Comparison of ENCODE assay signal across 8 cellular contexts in the genomic region with DNA sequence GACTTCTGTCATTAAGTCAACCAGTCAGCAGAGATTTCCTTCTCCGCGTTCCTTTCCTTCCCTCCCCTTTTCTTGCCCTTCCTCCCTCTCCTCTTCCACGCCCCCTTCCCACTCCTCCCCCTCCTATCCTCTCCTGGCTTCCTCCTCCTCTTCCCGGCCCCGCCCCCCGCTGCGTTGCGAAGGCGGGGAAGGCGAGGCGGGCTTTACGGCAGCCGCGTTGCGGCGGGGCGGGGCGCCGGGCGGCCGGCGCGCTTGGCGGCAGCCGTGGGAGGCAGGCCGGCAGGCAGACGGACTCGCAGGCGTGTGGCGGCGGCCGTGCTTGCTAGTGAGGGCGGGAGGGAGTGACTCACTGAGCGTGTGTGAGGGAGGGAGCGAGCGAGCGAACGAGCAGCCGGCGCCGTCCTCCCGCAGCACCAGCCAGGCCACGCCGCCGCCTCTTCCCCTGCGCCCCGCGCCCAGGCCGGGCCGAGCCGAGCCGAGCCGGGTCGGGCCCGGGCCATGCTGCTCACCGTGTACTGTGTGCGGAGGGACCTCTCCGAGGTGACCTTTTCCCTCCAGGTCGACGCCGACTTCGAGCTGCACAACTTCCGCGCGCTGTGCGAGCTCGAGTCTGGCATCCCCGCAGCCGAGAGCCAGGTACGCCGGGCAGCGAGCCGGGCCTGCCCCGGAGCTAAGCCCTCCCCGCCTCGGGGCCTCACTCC. TPM values are rescaled to one million over a fixed set of nuclear protein-coding genes. Genes with fewer than 3 reads are reported as not detected.
A peak's percentile ranks its signal among the peaks of the same experiment; 100 is the strongest.
DNase-seq lines count a peak whose midpoint lies in the region; ATAC-seq and TF ChIP-seq lines count a peak whose summit lies in the region.

DDI2 (plus strand) TSS at position 286 of the 701 bp plus-strand sequence; CDS start at position 499, 213 bp downstream.

- TF ChIP-seq CTCF in liver (IDR thresholded peaks at IDR 0.05; ENCODE audit: low read depth, low read length, missing input control), result no peak

- H3K27me3 ChIP-seq in BLaER1 (no peaks in the 10 kb centered on the region), liver (ENCODE audit: control insufficient read depth in 4 of 4, insufficient read depth in 4 of 4, low read length in 3 of 4) (no peaks in the 10 kb centered on the region)

- ATAC-seq in GM19372 (IDR thresholded peaks at IDR 0.05; ENCODE audit: low read depth, unreplicated experiment) (peak; percentile 69), HG03565 (IDR thresholded peaks at IDR 0.05; ENCODE audit: unreplicated experiment) (peak; percentile 66)

- H3K4me1 ChIP-seq in BLaER1 (peaks cover 36% of the 10 kb centered on the region), liver (ENCODE audit: control insufficient read depth in 4 of 4, insufficient read depth in 4 of 4, low read length in 3 of 4) (peaks cover 8 to 49% (median 36%) of the 10 kb centered on the region in 4 donors)

- H3K4me2 ChIP-seq in BLaER1, result peak within 1 kb of the TSS; percentile 77

- peak in 1 of 2 donors; percentile 23 for TF ChIP-seq RAD21 in liver (IDR thresholded peaks at IDR 0.05)

- peak; percentile 84 for DNase-seq in NCI-H774 (lab: John Stamatoyannopoulos, UW)
- DNase-seq in activated CD4-positive, alpha-beta T cell treated with anti-CD3 and anti-CD28 coated beads, Interleukin-2, amount 50 U/mL, for 48 hours, result peak; percentile 93 to 95
- DNase-seq in dermis blood vessel endothelial cell, result peak; percentile 97
- peak; percentile 94 for DNase-seq in stimulated activated CD4-positive, alpha-beta T cell treated with anti-CD3 and anti-CD28 coated beads, Interleukin-4, amount 100 ng/mL, for 1 hour

- H3K9me3 ChIP-seq in BLaER1 (no peaks in the 10 kb centered on the region), liver (ENCODE audit: control insufficient read depth in 4 of 4, low read length in 3 of 4) (no peaks in the 10 kb centered on the region)

- H3K9ac ChIP-seq in BLaER1, result peak within 1 kb of the TSS; percentile 94
- H3K9ac ChIP-seq in liver (ENCODE audit: low read depth in 1 of 2, low read length in 2 of 2), result peak within 1 kb of the TSS; percentile 86 to 97

- under 1% methylated on average over 76 of the region's 76 CpGs for WGBS in liver

- H3K4me3 ChIP-seq in BLaER1 (peak within 1 kb of the TSS; percentile 97), liver (ENCODE audit: low read depth in 1 of 3, low read length in 3 of 3) (peak within 1 kb of the TSS; percentile 85 to 94 (median 88))

- H3K27ac ChIP-seq in BLaER1 (peak within 1 kb of the TSS; percentile 91), liver (ENCODE audit: low read depth in 1 of 2, low read length in 2 of 2) (peak within 1 kb of the TSS; percentile 97 to 99)

- peaks cover 28% of the 10 kb centered on the region for H4K20me1 ChIP-seq in BLaER1

- H3K36me3 ChIP-seq in BLaER1 (no peaks in the 10 kb centered on the region), liver (ENCODE audit: control insufficient read depth in 4 of 4, insufficient read depth in 3 of 4, low read depth in 1 of 4, low read length in 3 of 4) (no peaks in the 10 kb centered on the region)

TF ChIP-seq in liver, 16 proteins besides CTCF, POLR2A, EP300 and RAD21:
- TF ChIP-seq, protein P1, sequence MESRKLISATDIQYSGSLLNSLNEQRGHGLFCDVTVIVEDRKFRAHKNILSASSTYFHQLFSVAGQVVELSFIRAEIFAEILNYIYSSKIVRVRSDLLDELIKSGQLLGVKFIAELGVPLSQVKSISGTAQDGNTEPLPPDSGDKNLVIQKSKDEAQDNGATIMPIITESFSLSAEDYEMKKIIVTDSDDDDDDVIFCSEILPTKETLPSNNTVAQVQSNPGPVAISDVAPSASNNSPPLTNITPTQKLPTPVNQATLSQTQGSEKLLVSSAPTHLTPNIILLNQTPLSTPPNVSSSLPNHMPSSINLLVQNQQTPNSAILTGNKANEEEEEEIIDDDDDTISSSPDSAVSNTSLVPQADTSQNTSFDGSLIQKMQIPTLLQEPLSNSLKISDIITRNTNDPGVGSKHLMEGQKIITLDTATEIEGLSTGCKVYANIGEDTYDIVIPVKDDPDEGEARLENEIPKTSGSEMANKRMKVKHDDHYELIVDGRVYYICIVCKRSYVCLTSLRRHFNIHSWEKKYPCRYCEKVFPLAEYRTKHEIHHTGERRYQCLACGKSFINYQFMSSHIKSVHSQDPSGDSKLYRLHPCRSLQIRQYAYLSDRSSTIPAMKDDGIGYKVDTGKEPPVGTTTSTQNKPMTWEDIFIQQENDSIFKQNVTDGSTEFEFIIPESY (IDR thresholded peaks at IDR 0.05), result no peak
- TF ChIP-seq, protein P2, sequence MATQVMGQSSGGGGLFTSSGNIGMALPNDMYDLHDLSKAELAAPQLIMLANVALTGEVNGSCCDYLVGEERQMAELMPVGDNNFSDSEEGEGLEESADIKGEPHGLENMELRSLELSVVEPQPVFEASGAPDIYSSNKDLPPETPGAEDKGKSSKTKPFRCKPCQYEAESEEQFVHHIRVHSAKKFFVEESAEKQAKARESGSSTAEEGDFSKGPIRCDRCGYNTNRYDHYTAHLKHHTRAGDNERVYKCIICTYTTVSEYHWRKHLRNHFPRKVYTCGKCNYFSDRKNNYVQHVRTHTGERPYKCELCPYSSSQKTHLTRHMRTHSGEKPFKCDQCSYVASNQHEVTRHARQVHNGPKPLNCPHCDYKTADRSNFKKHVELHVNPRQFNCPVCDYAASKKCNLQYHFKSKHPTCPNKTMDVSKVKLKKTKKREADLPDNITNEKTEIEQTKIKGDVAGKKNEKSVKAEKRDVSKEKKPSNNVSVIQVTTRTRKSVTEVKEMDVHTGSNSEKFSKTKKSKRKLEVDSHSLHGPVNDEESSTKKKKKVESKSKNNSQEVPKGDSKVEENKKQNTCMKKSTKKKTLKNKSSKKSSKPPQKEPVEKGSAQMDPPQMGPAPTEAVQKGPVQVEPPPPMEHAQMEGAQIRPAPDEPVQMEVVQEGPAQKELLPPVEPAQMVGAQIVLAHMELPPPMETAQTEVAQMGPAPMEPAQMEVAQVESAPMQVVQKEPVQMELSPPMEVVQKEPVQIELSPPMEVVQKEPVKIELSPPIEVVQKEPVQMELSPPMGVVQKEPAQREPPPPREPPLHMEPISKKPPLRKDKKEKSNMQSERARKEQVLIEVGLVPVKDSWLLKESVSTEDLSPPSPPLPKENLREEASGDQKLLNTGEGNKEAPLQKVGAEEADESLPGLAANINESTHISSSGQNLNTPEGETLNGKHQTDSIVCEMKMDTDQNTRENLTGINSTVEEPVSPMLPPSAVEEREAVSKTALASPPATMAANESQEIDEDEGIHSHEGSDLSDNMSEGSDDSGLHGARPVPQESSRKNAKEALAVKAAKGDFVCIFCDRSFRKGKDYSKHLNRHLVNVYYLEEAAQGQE (IDR thresholded peaks at IDR 0.05), result no peak
- TF ChIP-seq FOXA1 (IDR thresholded peaks at IDR 0.05) (no peak), EGR1 (IDR thresholded peaks at IDR 0.05; ENCODE audit: low read depth in 2 of 2) (peak in 1 of 2 donors; percentile 35), ATF3 (IDR thresholded peaks at IDR 0.05) (no peak), RXRA (IDR thresholded peaks at IDR 0.05) (peak in 1 of 2 donors; percentile 18), TAF1 (conservative IDR thresholded peaks at IDR 0.05) (no peak), NR2F2 (IDR thresholded peaks at IDR 0.05) (no peak), JUND (IDR thresholded peaks at IDR 0.05) (no peak), GABPA (IDR thresholded peaks at IDR 0.05 in 1 of 2, conservative IDR thresholded peaks at IDR 0.05 in 1 of 2) (peak in 1 of 2 donors; percentile 55), SP1 (IDR thresholded peaks at IDR 0.05) (peak; percentile 55), FOXA2 (IDR thresholded peaks at IDR 0.05) (no peak), YY1 (IDR thresholded peaks at IDR 0.05) (peak; percentile 21), HNF4A (conservative IDR thresholded peaks at IDR 0.05) (peak in 1 of 2 donors; percentile 43), HNF4G (IDR thresholded peaks at IDR 0.05) (no peak)
- TF ChIP-seq, protein P3, sequence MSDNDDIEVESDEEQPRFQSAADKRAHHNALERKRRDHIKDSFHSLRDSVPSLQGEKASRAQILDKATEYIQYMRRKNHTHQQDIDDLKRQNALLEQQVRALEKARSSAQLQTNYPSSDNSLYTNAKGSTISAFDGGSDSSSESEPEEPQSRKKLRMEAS (IDR thresholded peaks at IDR 0.05), result no peak

RNA-seq across cellular contexts. Expression of gene DDI2, which starts in this region (rescaled TPM):
- 18.9 and 22.9 TPM in 2 replicates for total RNA-seq in dermis blood vessel endothelial cell
- total RNA-seq in liver, result 10 to 100 TPM; 70.8 to 72.5 TPM
- polyA plus RNA-seq in liver, result 10 to 100 TPM in 1 of 2 donors, 1 to 10 TPM in 1; 9.5 to 13.1 TPM

Comparison
In these comparisons a context has a peak if more than half of its experiments do, and no peak if none do; other contexts are left out.
1. Peak in every context shown above with its lines: DNase-seq, ATAC-seq, H3K4me3 ChIP-seq and H3K27ac ChIP-seq.